Comparison of ENCODE assay signal across 8 cellular contexts in the genomic region with DNA sequence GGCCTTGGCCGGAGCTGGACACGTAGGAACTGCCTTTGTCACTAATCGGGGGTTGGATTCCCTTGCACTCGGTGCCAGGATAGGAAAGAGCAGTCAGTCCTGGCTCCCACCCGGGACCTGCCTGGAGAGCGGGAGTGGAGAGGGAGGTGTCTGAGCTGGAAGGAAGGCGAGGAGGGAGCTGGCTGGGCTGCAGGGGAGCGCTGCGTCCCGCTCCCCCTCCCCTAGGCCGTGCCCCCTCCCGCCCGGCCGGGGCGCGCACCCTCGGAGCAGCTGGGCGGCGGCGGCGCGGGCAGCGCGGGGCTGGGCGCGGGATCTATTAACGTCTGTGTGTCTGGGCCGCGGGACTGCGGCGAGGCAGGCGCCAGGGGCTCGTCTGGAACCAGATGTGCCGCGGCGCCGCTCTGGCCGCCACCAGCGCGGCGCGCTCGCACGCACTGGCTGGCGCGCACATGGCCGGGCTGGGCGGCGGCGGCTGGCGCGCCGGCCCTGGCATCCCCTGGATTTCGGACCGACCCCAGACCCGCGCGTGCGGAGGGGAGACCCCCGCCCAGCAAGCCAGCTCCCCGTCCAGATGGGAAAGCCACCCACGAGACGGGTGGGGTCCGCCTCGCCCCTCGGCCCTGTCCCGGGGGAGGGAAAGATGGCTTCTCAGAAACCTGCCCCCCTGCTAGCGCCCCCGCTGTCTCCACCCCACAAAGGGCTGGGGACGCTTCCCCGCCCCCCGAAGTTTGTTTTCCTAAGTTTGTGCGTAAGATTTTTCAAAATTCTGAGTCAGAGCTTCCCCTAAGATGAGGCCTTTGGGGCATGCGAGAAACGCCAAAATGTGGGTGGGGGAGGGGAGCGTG. TPM values are rescaled to one million over a fixed set of nuclear protein-coding genes. Genes with fewer than 3 reads are reported as not detected.
DNase-seq lines count a peak whose midpoint lies in the region; ATAC-seq and TF ChIP-seq lines count a peak whose summit lies in the region.

No MANE protein-coding gene starts in this region.

- DNase-seq in GM20000 (ENCODE audit: low spot score) (peak; percentile 49), SJCRH30 (peak; percentile 55), breast epithelium (ENCODE audit: low spot score in 2 of 2) (no peak), left lung (peak in 1 of 2 donors; percentile 41), NCI-H345 treated with DMSO at 0.1 percent for 48 hours (lab: John Stamatoyannopoulos, UW; ENCODE audit: unreplicated experiment) (no peak)
- DNase-seq in stimulated activated CD8-positive, alpha-beta memory T cell treated with anti-CD3 and anti-CD28 coated beads, Interleukin-15, amount 100 ng/mL, for 48 hours (ENCODE audit: low read depth in 2 of 2), result peak; percentile 23 to 44

- peaks cover 36% of the 10 kb centered on the region for H3K4me1 ChIP-seq in SJCRH30
- H3K4me1 ChIP-seq in breast epithelium, result no peaks in the 10 kb centered on the region
- H3K4me1 ChIP-seq in left lung, result peaks cover 1 to 13% of the 10 kb centered on the region in 2 donors

- intact Hi-C loops in breast epithelium (cut with DNase I; ENCODE audit: low total_unique reads), result no loop called here
- intact Hi-C loops in left lung (cut with DNase I), result no loop called here

- H3K36me3 ChIP-seq in SJCRH30 (no peaks in the 10 kb centered on the region), breast epithelium (no peaks in the 10 kb centered on the region), left lung (no peaks in the 10 kb centered on the region)

- H3K27me3 ChIP-seq in SJCRH30 (no peaks in the 10 kb centered on the region), breast epithelium (no peaks in the 10 kb centered on the region), left lung (peaks cover 4 to 75% of the 10 kb centered on the region in 2 donors)

- no peak for TF ChIP-seq CTCF in GM20000 (IDR thresholded peaks at IDR 0.05; ENCODE audit: extremely low read depth, missing control alignments)
- TF ChIP-seq CTCF in breast epithelium (IDR thresholded peaks at IDR 0.05), result no peak
- no peak for TF ChIP-seq CTCF in left lung (IDR thresholded peaks at IDR 0.05)

- peak overlapping the region; percentile 75 for H3K27ac ChIP-seq in SJCRH30
- H3K27ac ChIP-seq in breast epithelium, result peak overlapping the region; percentile 73 to 94
- H3K27ac ChIP-seq in left lung, result peak overlapping the region in 1 of 2 donors; percentile 37

- H3K9me3 ChIP-seq in SJCRH30 (replicated peaks) (no peaks in the 10 kb centered on the region), breast epithelium (no peaks in the 10 kb centered on the region), left lung (no peaks in the 10 kb centered on the region)

- H3K4me3 ChIP-seq in SJCRH30, result peak overlapping the region; percentile 56
- peak overlapping the region; percentile 38 to 67 (median 60) for H3K4me3 ChIP-seq in breast epithelium
- peak overlapping the region; percentile 2 to 23 for H3K4me3 ChIP-seq in left lung

- TF ChIP-seq POLR2A in breast epithelium (IDR thresholded peaks at IDR 0.05), result no peak

- ATAC-seq in left lung (peak; percentile 58), GM18909 (IDR thresholded peaks at IDR 0.05; ENCODE audit: poor library complexity, unreplicated experiment) (no peak), HG02870 (IDR thresholded peaks at IDR 0.05; ENCODE audit: unreplicated experiment) (no peak)

RNA-seq across cellular contexts. Expression of a gene that starts 31.9 kb away (rescaled TPM):
- 0.18 and 0.20 TPM in 2 replicates for total RNA-seq in SJCRH30 (2014; rRNA removed; shearing (Covaris generic))
- total RNA-seq in breast epithelium (10 to 100 TPM in 1 of 3 donors, 1 to 10 TPM in 2; 4.4 to 35.1 (median 9.9) TPM), left lung (1 to 10 TPM; 1.7 to 5.6 TPM)

RNA-seq across cellular contexts. Expression of a gene that starts 55.4 kb away (rescaled TPM):
- 23.0 and 23.4 TPM in 2 replicates for total RNA-seq in SJCRH30 (2014; rRNA removed; shearing (Covaris generic))
- total RNA-seq in breast epithelium (10 to 100 TPM; 11.2 to 24.4 (median 21.6) TPM), left lung (10 to 100 TPM; 15.8 to 18.0 TPM)

RNA-seq across cellular contexts. Expression of a gene that starts 55.5 kb away (rescaled TPM):
- 0.76 and 0.91 TPM in 2 replicates for total RNA-seq in SJCRH30 (2014; rRNA removed; shearing (Covaris generic))
- 10 to 100 TPM; 21.8 to 36.7 (median 25.3) TPM for total RNA-seq in breast epithelium
- 1 to 10 TPM; 3.2 to 9.8 TPM for total RNA-seq in left lung

Comparison
In these comparisons a context has a peak if more than half of its experiments do, and no peak if none do; other contexts are left out.
1. DNase-seq: peak in GM20000 (single experiment), SJCRH30 (2 of 2) and stimulated activated CD8-positive, alpha-beta memory T cell treated with anti-CD3 and anti-CD28 coated beads, Interleukin-15, amount 100 ng/mL, for 48 hours (2 of 2); none in breast epithelium (0 of 2) and NCI-H345 treated with DMSO at 0.1 percent for 48 hours (single experiment).
2. Peak in every context shown above with its lines, with median percentiles within 50 percentile points of each other: H3K4me3 ChIP-seq.